8 cellular contexts compared by ENCODE assay signal in genomic region chr4:55949480-55949802, GRCh38. TPM values are rescaled to one million over a fixed set of nuclear protein-coding genes. Genes with fewer than 3 reads are reported as not detected.
DNase-seq lines count a peak whose midpoint lies in the region; FAIRE-seq and TF ChIP-seq lines count a peak whose summit lies in the region.

No MANE protein-coding gene starts in this region.

- H3K4me1 Mint-ChIP-seq in nephron = peaks cover 27% of the 10 kb centered on the region

- peak overlapping the region; percentile 93 to 98 (median 96) for H3K9ac ChIP-seq in BLaER1 treated with 17β-estradiol and CSF1 and Interleukin-3, amounts not matched to agents 10 nM and 100 nM

- TF ChIP-seq CTCF in coronary artery (IDR thresholded peaks at IDR 0.05) (no peak), nephron (IDR thresholded peaks at IDR 0.05; ENCODE audit: unreplicated experiment in 3 of 3) (no peak)

- H3K9me3 ChIP-seq in BLaER1 treated with 17β-estradiol and CSF1 and Interleukin-3, amounts not matched to agents 10 nM and 100 nM (replicated peaks in 1 of 11) = peaks cover 0 to 6% (median 0%) of the 10 kb centered on the region in 11 experiments; a peak in 1 of 22 replicates
- no peaks in the 10 kb centered on the region for H3K9me3 ChIP-seq in MG63

- peak overlapping the region; percentile 89 to 98 (median 94) for H3K27ac Mint-ChIP-seq in nephron

- H3K36me3 Mint-ChIP-seq in nephron (ENCODE audit: low read depth) = peaks cover 17% of the 10 kb centered on the region

- no peaks in the 10 kb centered on the region for H4K20me1 ChIP-seq in BLaER1 treated with 17β-estradiol and CSF1 and Interleukin-3, amounts not matched to agents 10 nM and 100 nM

- H3K27me3 Mint-ChIP-seq in nephron (ENCODE audit: low read depth) = peaks cover under 1% of the 10 kb centered on the region

- H3K27ac ChIP-seq in BLaER1 treated with 17β-estradiol and CSF1 and Interleukin-3, amounts not matched to agents 10 nM and 100 nM = peak overlapping the region; percentile 93 to 99 (median 96)
- peak overlapping the region; percentile 64 to 93 for H3K27ac ChIP-seq in coronary artery

- H3K9me3 Mint-ChIP-seq in nephron = no peaks in the 10 kb centered on the region

- DNase-seq in MG63 = no peak
- DNase-seq in coronary artery (ENCODE audit: low spot score) = no peak
- no peak for DNase-seq in RCC 7860 (ENCODE audit: low spot score)
- DNase-seq in UCSD-AML1 (lab: John Stamatoyannopoulos, UW; ENCODE audit: unreplicated experiment) = no peak
- no peak for DNase-seq in GM19238 (ENCODE audit: insufficient read length, low spot score)
- DNase-seq in NCI-H2227 (lab: John Stamatoyannopoulos, UW; ENCODE audit: unreplicated experiment) = no peak

- peak overlapping the region; percentile 83 to 99 (median 92) for H3K4me2 ChIP-seq in BLaER1 treated with 17β-estradiol and CSF1 and Interleukin-3, amounts not matched to agents 10 nM and 100 nM

- peak overlapping the region; percentile 58 to 87 (median 76) for H3K4me3 ChIP-seq in BLaER1 treated with 17β-estradiol and CSF1 and Interleukin-3, amounts not matched to agents 10 nM and 100 nM
- peak overlapping the region; percentile 86 for H3K4me3 ChIP-seq in MG63
- H3K4me3 ChIP-seq in coronary artery = peak overlapping the region; percentile 79

- peaks cover 33 to 57% (median 37%) of the 10 kb centered on the region in 10 experiments for H3K4me1 ChIP-seq in BLaER1 treated with 17β-estradiol and CSF1 and Interleukin-3, amounts not matched to agents 10 nM and 100 nM

- no peaks in the 10 kb centered on the region for H3K27me3 ChIP-seq in BLaER1 treated with 17β-estradiol and CSF1 and Interleukin-3, amounts not matched to agents 10 nM and 100 nM
- no peaks in the 10 kb centered on the region for H3K27me3 ChIP-seq in MG63

- H3K36me3 ChIP-seq in BLaER1 treated with 17β-estradiol and CSF1 and Interleukin-3, amounts not matched to agents 10 nM and 100 nM = peaks cover 23 to 29% (median 25%) of the 10 kb centered on the region in 11 experiments
- peaks cover 6% of the 10 kb centered on the region for H3K36me3 ChIP-seq in MG63

- FAIRE-seq in RCC 7860 (lab: Jason Lieb, UNC) = no peak

- H3K4me3 Mint-ChIP-seq in nephron = peak overlapping the region; percentile 84 to 90 (median 85)

RNA-seq across cellular contexts. Expression of gene CEP135, which starts 0.7 kb away (rescaled TPM):
- 1.2 and 8.6 TPM in 2 replicates for total RNA-seq in MG63 (2014; rRNA removed; shearing (Covaris generic); ENCODE audit: low replicate concordance)
